ENCODE assay signal across 1 cellular context in genomic region chr10:126379166-126379565, GRCh38. TPM values are rescaled to one million over a fixed set of nuclear protein-coding genes. Genes with fewer than 3 reads are reported as not detected.
"Had no signal": no experiment of that assay in that cellular context is flagged by ENCODE, and none has a peak within 500 bp of the region (broad histone marks: within the 10 kb centered on the region; RNA-seq: fewer than 3 reads in every experiment).

No MANE protein-coding gene starts in this region.

RNA-seq across cellular contexts. Expression of gene ADAM12, which starts 9.1 kb away (rescaled TPM):
- total RNA-seq: G401 had no signal
